ENCODE assay signal across 7 cellular contexts in the genomic region with DNA sequence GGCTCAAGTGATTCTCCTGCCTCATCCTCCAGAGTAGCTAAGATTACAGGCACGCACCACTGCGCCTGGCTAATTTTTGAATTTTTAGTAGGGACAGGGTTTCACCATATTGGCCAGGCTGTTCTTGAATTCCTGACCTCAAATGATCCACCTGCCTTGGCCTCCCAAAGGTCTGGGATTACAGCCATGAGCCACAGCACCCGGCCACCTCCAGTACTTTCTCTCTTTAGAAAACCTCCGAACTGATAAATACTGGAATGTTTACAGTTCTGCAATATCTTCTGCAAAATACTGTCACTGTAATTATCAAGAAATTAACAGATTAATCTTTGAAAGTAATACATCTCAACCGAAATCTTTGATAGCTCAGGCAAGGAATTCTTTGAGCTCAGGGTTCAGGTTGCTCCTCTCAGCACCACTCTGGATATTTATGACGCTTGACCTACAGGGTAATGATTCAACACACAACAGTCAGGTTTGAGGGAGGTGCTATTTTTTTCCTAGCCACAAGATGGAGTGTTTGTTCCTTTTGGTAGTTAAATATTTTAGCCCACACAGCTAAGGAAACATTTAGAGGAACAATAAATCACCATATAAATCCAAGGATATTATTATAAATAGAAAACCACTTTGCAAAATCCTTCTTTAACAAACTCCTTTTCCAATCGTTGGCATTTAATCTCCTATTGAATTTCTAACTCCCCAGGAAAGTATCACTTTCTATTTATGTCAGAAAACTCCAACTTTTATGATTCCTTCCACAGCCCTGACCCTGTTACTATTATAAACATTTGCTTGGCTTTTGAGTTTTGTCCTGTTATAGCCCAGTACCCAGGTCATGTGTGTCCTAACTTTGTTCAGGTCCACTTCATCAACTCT. TPM values are rescaled to one million over a fixed set of nuclear protein-coding genes. Genes with fewer than 3 reads are reported as not detected.
DNase-seq lines count a peak whose midpoint lies in the region; ATAC-seq, FAIRE-seq and TF ChIP-seq lines count a peak whose summit lies in the region.

No MANE protein-coding gene starts in this region.

- no peaks in the 10 kb centered on the region for H3K9me3 Mint-ChIP-seq in brain
- H3K9me3 Mint-ChIP-seq in stimulated activated memory B cell treated with anti-CD40 and anti-IgM and Interleukin-4, amounts not matched to agents 10 μg/mL and 1 μg/mL and 100 μg/mL, for 72 hours: no peaks in the 10 kb centered on the region

- H3K4me3 Mint-ChIP-seq in brain: no peak overlapping the region
- H3K4me3 Mint-ChIP-seq in stimulated activated memory B cell treated with anti-CD40 and anti-IgM and Interleukin-4, amounts not matched to agents 10 μg/mL and 1 μg/mL and 100 μg/mL, for 72 hours: no peak overlapping the region

- H3K4me1 Mint-ChIP-seq in brain: peaks cover 30% of the 10 kb centered on the region
- no peaks in the 10 kb centered on the region for H3K4me1 Mint-ChIP-seq in stimulated activated memory B cell treated with anti-CD40 and anti-IgM and Interleukin-4, amounts not matched to agents 10 μg/mL and 1 μg/mL and 100 μg/mL, for 72 hours

- DNase-seq in HS-27A (ENCODE audit: low read depth) (peak; percentile 23), NCI-H69 (lab: John Stamatoyannopoulos, UW) (peak; percentile 82), iPS-NIHi7 (ENCODE audit: extremely low spot score) (peak; percentile 76)

- H3K36me3 Mint-ChIP-seq in brain: no peaks in the 10 kb centered on the region
- no peaks in the 10 kb centered on the region for H3K36me3 Mint-ChIP-seq in stimulated activated memory B cell treated with anti-CD40 and anti-IgM and Interleukin-4, amounts not matched to agents 10 μg/mL and 1 μg/mL and 100 μg/mL, for 72 hours

- H3K27me3 Mint-ChIP-seq in brain: peaks cover 4% of the 10 kb centered on the region
- H3K27me3 Mint-ChIP-seq in stimulated activated memory B cell treated with anti-CD40 and anti-IgM and Interleukin-4, amounts not matched to agents 10 μg/mL and 1 μg/mL and 100 μg/mL, for 72 hours: peaks cover 58% of the 10 kb centered on the region

- peak; percentile 68 for ATAC-seq in GM21390 (IDR thresholded peaks at IDR 0.05; ENCODE audit: unreplicated experiment)
- peak; percentile 66 for ATAC-seq in stimulated activated memory B cell treated with anti-CD40 and anti-IgM and Interleukin-4, amounts not matched to agents 10 μg/mL and 1 μg/mL and 100 μg/mL, for 72 hours

- peak; percentile 89 to 93 for TF ChIP-seq CTCF in brain (conservative IDR thresholded peaks at IDR 0.05)

- peak overlapping the region in 4 of 5 experiments; percentile 14 to 35 (median 25) for H3K27ac Mint-ChIP-seq in brain
- H3K27ac Mint-ChIP-seq in stimulated activated memory B cell treated with anti-CD40 and anti-IgM and Interleukin-4, amounts not matched to agents 10 μg/mL and 1 μg/mL and 100 μg/mL, for 72 hours: no peak overlapping the region

- FAIRE-seq in G401.6 (lab: Jason Lieb, UNC): peak; percentile 92

RNA-seq across cellular contexts. Expression of a gene that starts 48.6 kb away (rescaled TPM):
- polyA plus RNA-seq in brain (ENCODE audit: insufficient read depth, low read depth, low replicate concordance): 11.5 TPM

Comparison
In these comparisons a context has a peak if more than half of its experiments do, and no peak if none do; other contexts are left out.
1. Peak in every context shown above with its lines: DNase-seq and ATAC-seq.
2. DNase-seq: peak in every context shown above with its lines; median percentile 82 in NCI-H69; 76 in iPS-NIHi7; 23 in HS-27A.